Comparison of ENCODE assay signal across 8 cellular contexts in the genomic region with DNA sequence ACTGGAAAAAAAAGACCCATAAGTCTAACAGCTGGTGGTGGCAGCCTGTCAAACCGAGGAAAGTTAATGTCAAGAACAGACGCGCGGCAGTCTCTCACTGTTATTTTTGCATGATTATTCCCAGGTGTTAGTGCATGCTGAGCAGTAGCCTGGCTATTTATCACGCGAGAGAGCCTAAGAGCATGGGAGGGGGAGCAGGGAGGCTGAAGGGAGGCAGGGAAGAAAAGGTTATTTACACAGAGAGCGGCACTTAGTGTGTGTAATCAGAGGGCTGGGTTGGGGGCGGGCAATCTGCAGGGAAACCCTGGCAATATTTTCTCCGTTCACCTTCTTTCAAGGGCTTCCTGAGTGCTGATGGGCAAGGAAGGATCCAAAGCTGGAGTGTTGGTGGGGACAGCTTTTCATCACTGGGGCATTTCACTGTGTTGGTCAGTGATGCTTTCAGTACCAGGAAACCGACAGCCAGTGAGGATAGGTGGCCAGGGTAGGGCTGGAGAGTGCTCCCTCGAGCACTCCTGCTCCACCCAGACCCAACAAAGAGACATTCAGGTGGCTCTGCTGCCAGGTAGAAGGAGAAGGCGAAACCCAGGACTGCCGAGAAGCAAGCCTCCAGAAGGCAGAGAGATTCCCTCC. TPM values are rescaled to one million over a fixed set of nuclear protein-coding genes. Genes with fewer than 3 reads are reported as not detected.
DNase-seq lines count a peak whose midpoint lies in the region; ATAC-seq and TF ChIP-seq lines count a peak whose summit lies in the region.

No MANE protein-coding gene starts in this region.

- H3K27ac ChIP-seq in esophagus squamous epithelium, result peak overlapping the region in 3 of 4 donors; percentile 29 to 46 (median 34)

- DNase-seq in NCI-H446 treated with DMSO at 0.1 percent for 48 hours (lab: John Stamatoyannopoulos, UW) (peak; percentile 38), esophagus squamous epithelium (lab: John Stamatoyannopoulos, UW) (no peak), osteocyte (ENCODE audit: extremely low spot score, unreplicated experiment) (peak; percentile 85), NOMO-1 (lab: John Stamatoyannopoulos, UW; ENCODE audit: unreplicated experiment in 2 of 2) (no peak), dermis blood vessel endothelial cell (no peak)
- no peak for DNase-seq in central memory CD4-positive, alpha-beta T cell

- peaks cover 76% of the 10 kb centered on the region for H3K4me1 ChIP-seq in ES-I3 (ENCODE audit: insufficient read depth, low read length)
- peaks cover 13 to 74% (median 18%) of the 10 kb centered on the region in 3 donors for H3K4me1 ChIP-seq in esophagus squamous epithelium

- peak overlapping the region in 2 of 4 donors; percentile 5 to 37 for H3K4me3 ChIP-seq in esophagus squamous epithelium

- peak overlapping the region; percentile 59 for H3K27ac Mint-ChIP-seq in osteocyte (ENCODE audit: unreplicated experiment)

- no peaks in the 10 kb centered on the region for H3K27me3 ChIP-seq in esophagus squamous epithelium

- no peak for ATAC-seq in GM18505 (IDR thresholded peaks at IDR 0.05; ENCODE audit: unreplicated experiment)

- no peaks in the 10 kb centered on the region for H3K9me3 Mint-ChIP-seq in osteocyte (ENCODE audit: unreplicated experiment)

- 33 to 50% methylated on average over 12 to 13 of the region's 13 CpGs for WGBS in esophagus squamous epithelium, 2 donors

- no peaks in the 10 kb centered on the region for H3K27me3 Mint-ChIP-seq in osteocyte (ENCODE audit: unreplicated experiment)

- H3K9me3 ChIP-seq in ES-I3 (ENCODE audit: control insufficient read depth, insufficient read depth, low read length) (no peaks in the 10 kb centered on the region), esophagus squamous epithelium (no peaks in the 10 kb centered on the region)

- H3K36me3 ChIP-seq in ES-I3 (ENCODE audit: insufficient read depth, low read length) (no peaks in the 10 kb centered on the region), esophagus squamous epithelium (no peaks in the 10 kb centered on the region)

- peak overlapping the region; percentile 33 for H3K9ac ChIP-seq in ES-I3 (ENCODE audit: low read depth, low read length)

- intact Hi-C loops in esophagus squamous epithelium (cut with DNase I), result no loop called here

- H3K4me1 Mint-ChIP-seq in osteocyte (ENCODE audit: unreplicated experiment), result peaks cover 76% of the 10 kb centered on the region

- TF ChIP-seq CTCF in esophagus squamous epithelium (IDR thresholded peaks at IDR 0.05), result no peak
- no peak for TF ChIP-seq CTCF in osteocyte (IDR thresholded peaks at IDR 0.05)

- peaks cover 9% of the 10 kb centered on the region for H3K36me3 Mint-ChIP-seq in osteocyte (ENCODE audit: unreplicated experiment)

- H3K4me3 Mint-ChIP-seq in osteocyte (ENCODE audit: unreplicated experiment), result peak overlapping the region; percentile 40

- TF ChIP-seq POLR2A in esophagus squamous epithelium (IDR thresholded peaks at IDR 0.05), result no peak
- no peak for TF ChIP-seq POLR2A in GM18505 (IDR thresholded peaks at IDR 0.05; ENCODE audit: borderline replicate concordance, extremely low read depth, insufficient read depth, insufficient read length)

RNA-seq across cellular contexts. Expression of a gene that starts 39.6 kb away (rescaled TPM):
- total RNA-seq in esophagus squamous epithelium (10 to 100 TPM in 2 of 4 donors, 1 to 10 TPM in 2; 5.8 to 25.7 (median 10.4) TPM), osteocyte (64.4 and 65.6 TPM in 2 replicates), dermis blood vessel endothelial cell (14.8 and 15.6 TPM in 2 replicates)

Comparison
In these comparisons a context has a peak if more than half of its experiments do, and no peak if none do; other contexts are left out.
1. DNase-seq: peak in NCI-H446 treated with DMSO at 0.1 percent for 48 hours (single experiment) and osteocyte (single experiment); none in esophagus squamous epithelium (single experiment), NOMO-1 (0 of 2), dermis blood vessel endothelial cell (single experiment) and central memory CD4-positive, alpha-beta T cell (single experiment).